1 cellular context compared by ENCODE assay signal in genomic region chr14:95832012-95832411, GRCh38.
TF ChIP-seq lines count a peak whose summit lies in the region.

No MANE protein-coding gene starts in this region.

TF ChIP-seq in H1, 55 proteins besides CTCF, POLR2A, EP300 and RAD21:
- TF ChIP-seq CHD7 (IDR thresholded peaks at IDR 0.05; ENCODE audit: insufficient replicate concordance, low read length) (no peak), CTBP2 (IDR thresholded peaks at IDR 0.05; ENCODE audit: borderline replicate concordance, insufficient read depth, insufficient read length, low read length) (no peak), SAP30 (IDR thresholded peaks at IDR 0.05; ENCODE audit: insufficient read depth, insufficient replicate concordance, low read length) (no peak), HDAC6 (IDR thresholded peaks at IDR 0.05; ENCODE audit: low read depth, low read length) (no peak), EGR1 (IDR thresholded peaks at IDR 0.05; ENCODE audit: borderline replicate concordance, low read depth, low read length) (no peak)
